ENCODE assay signal across 3 cellular contexts in genomic region chr13:64087624-64088023, GRCh38.
"Had no signal": no experiment of that assay in that cellular context is flagged by ENCODE, and none has a peak within 500 bp of the region (broad histone marks: within the 10 kb centered on the region; RNA-seq: fewer than 3 reads in every experiment).

No MANE protein-coding gene starts in this region.

- ATAC-seq: GM12878 had no signal

- DNase-seq: GDM1, GF-D8 had no signal

- H3K4me3 ChIP-seq: GM12878 had no signal
